ENCODE assay signal across 1 cellular context in genomic region chr4:44538534-44538933, GRCh38.
TF ChIP-seq lines count a peak whose summit lies in the region.

No MANE protein-coding gene starts in this region.

TF ChIP-seq in GM12878, 131 proteins besides CTCF, POLR2A, EP300 and RAD21 (continued from another document):
- TF ChIP-seq ZBTB40 (IDR thresholded peaks at IDR 0.05; ENCODE audit: borderline replicate concordance), result peak; percentile 35; the same call in 1 of the 2 replicates
- peak; percentile 35; the same call in 1 of the 2 replicates for TF ChIP-seq ATF7 (IDR thresholded peaks at IDR 0.05; ENCODE audit: low read depth)
